1 cellular context compared by ENCODE assay signal in genomic region chr11:28110839-28111235, GRCh38.
TF ChIP-seq lines count a peak whose summit lies in the region.

No MANE protein-coding gene starts in this region.

TF ChIP-seq in HEK293, 187 proteins besides CTCF, POLR2A, EP300 and RAD21 (continued from another document):
- TF ChIP-seq ZSCAN5A (tag by site-specific recombination; IDR thresholded peaks at IDR 0.05) (no peak), ZNF677 (tag by site-specific recombination; IDR thresholded peaks at IDR 0.05) (no peak)
TF ChIP-seq in HEK293: peak in this region for 0.
